In the genomic region with DNA sequence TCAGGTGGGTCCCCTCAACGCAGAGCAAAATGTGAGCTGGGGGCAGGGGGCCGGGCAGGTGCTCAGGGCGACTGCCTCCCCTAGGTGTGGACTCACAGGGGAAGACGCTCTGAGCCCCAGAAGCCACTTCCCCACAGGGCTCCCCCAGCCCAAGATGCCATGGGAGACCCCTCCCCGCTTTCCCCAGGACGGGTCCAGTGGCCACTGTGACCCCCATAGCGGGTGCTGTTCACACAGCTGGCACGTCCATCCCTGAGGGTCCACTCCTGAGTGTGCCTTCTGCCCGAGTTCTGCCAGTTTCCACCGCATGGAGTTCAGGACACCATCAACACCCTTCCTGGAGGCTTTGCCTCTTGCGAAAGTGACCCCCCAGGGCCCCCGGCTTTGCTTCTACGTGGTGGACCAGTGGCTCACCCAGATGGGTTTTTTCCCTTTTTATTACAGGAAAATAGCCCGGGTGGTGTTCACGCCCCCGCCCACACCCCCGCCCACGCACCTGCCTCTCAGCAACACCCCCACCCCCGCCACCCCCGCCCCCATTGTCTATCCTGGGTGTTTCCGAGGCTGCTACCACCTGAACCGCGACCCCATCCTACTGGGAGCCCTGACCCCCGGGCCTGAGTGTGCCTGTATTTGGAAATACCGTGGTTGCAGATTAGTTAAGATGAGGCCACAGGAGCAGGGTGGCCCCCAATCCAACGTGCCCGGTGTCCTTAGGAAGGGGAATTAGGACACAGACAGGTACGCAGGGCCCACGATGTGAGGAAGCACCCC, we compare ENCODE assay signal across 8 cellular contexts. TPM values are rescaled to one million over a fixed set of nuclear protein-coding genes. Genes with fewer than 3 reads are reported as not detected.
DNase-seq lines count a peak whose midpoint lies in the region; ATAC-seq and TF ChIP-seq lines count a peak whose summit lies in the region.

No MANE protein-coding gene starts in this region.

- H3K27ac ChIP-seq in CD4-positive, alpha-beta T cell (ENCODE audit: low read depth, low read length), result peak overlapping the region; percentile 89
- no peak overlapping the region for H3K27ac ChIP-seq in MM.1S (ENCODE audit: low read length)
- no peak overlapping the region for H3K27ac ChIP-seq in neuronal stem cell (replicated peaks; ENCODE audit: low read length)

- POLR2A ChIA-PET in CD4-positive, alpha-beta T cell (lab: Charles Lee), result interaction anchor here (0.8 to 3.2 kb wide), 16 partner anchors 10 to 773 kb away, joined by 3 to 79 read pairs (median 5); a partner anchor contains a TSS

- peak overlapping the region; percentile 82 for H2BK5ac ChIP-seq in neuronal stem cell (ENCODE audit: low read length)

- peak; percentile 4 for ATAC-seq in CD4-positive, alpha-beta T cell (ENCODE audit: poor library complexity)
- ATAC-seq in activated naive CD4-positive, alpha-beta T cell treated with anti-CD3 and anti-CD28 coated beads, Interleukin-2, amount 50 U/mL, for 72 hours, result peak; percentile 8 to 16
- ATAC-seq in HG03520 (IDR thresholded peaks at IDR 0.05; ENCODE audit: unreplicated experiment), result no peak
- ATAC-seq in GM18502 (IDR thresholded peaks at IDR 0.05; ENCODE audit: poor library complexity, unreplicated experiment), result no peak
- ATAC-seq in HG02610 (IDR thresholded peaks at IDR 0.05; ENCODE audit: unreplicated experiment), result no peak

- no peaks in the 10 kb centered on the region for H3K9me3 Mint-ChIP-seq in CD4-positive, alpha-beta T cell
- no peaks in the 10 kb centered on the region for H3K9me3 Mint-ChIP-seq in activated naive CD4-positive, alpha-beta T cell treated with anti-CD3 and anti-CD28 coated beads, Interleukin-2, amount 50 U/mL, for 72 hours

- peak overlapping the region; percentile 72 for H2BK120ac ChIP-seq in neuronal stem cell (ENCODE audit: low read depth, low read length)

- H3K9me2 ChIP-seq in MM.1S (replicated peaks; ENCODE audit: insufficient read depth, low read length), result no peaks in the 10 kb centered on the region

- TF ChIP-seq CTCF in CD4-positive, alpha-beta T cell (IDR thresholded peaks at IDR 0.05), result no peak
- no peak for TF ChIP-seq CTCF in MM.1S (IDR thresholded peaks at IDR 0.05; ENCODE audit: low read length)

- DNase-seq in CD4-positive, alpha-beta T cell, result peak in 3 of 10 experiments; percentile 10 to 29 (median 11)
- no peak for DNase-seq in MM.1S
- peak in 1 of 2 donors; percentile 63 for DNase-seq in activated naive CD4-positive, alpha-beta T cell treated with anti-CD3 and anti-CD28 coated beads, Interleukin-2, amount 50 U/mL, for 72 hours (ENCODE audit: low spot score in 2 of 2)
- no peak for DNase-seq in neuronal stem cell (ENCODE audit: low spot score)
- DNase-seq in H4 (ENCODE audit: low spot score), result no peak

- peak overlapping the region; percentile 22 for H2BK12ac ChIP-seq in neuronal stem cell (ENCODE audit: low read length)

- no peak overlapping the region for H3K14ac ChIP-seq in neuronal stem cell (ENCODE audit: low read length)

- no peaks in the 10 kb centered on the region for H3K79me2 ChIP-seq in MM.1S (ENCODE audit: low read length)

- no peaks in the 10 kb centered on the region for H4K20me1 ChIP-seq in MM.1S (ENCODE audit: insufficient read depth, low read length)

- peak overlapping the region; percentile 91 for H3K18ac ChIP-seq in neuronal stem cell (ENCODE audit: low read length)

- no peaks in the 10 kb centered on the region for H3K36me3 Mint-ChIP-seq in CD4-positive, alpha-beta T cell (ENCODE audit: low read depth)
- no peaks in the 10 kb centered on the region for H3K36me3 Mint-ChIP-seq in activated naive CD4-positive, alpha-beta T cell treated with anti-CD3 and anti-CD28 coated beads, Interleukin-2, amount 50 U/mL, for 72 hours

- H3K4me2 ChIP-seq in MM.1S (ENCODE audit: low read depth, low read length) (peak overlapping the region; percentile 100), neuronal stem cell (ENCODE audit: insufficient read depth, low read length, poor library complexity, severe bottlenecking) (no peak overlapping the region)

- CTCF ChIA-PET in CD4-positive, alpha-beta T cell (lab: Charles Lee), result interaction anchor here (1.3 to 1.5 kb wide), 3 partner anchors 14 to 53 kb away, joined by 3 to 8 read pairs (median 4); a partner anchor contains a TSS

- H4K91ac ChIP-seq in neuronal stem cell (ENCODE audit: low read depth, low read length, poor library complexity), result no peak overlapping the region

- no peaks in the 10 kb centered on the region for H3K79me1 ChIP-seq in neuronal stem cell (ENCODE audit: low read depth, low read length)

- no peak overlapping the region for H4K8ac ChIP-seq in neuronal stem cell (ENCODE audit: low read depth, low read length)

- intact Hi-C loops in CD4-positive, alpha-beta T cell (cut with DNase I, micrococcal nuclease), result loop anchor here (1.0 to 2.0 kb wide), 3 partner anchors 14 to 53 kb away; a partner anchor contains a TSS

- H3K9ac ChIP-seq in MM.1S (ENCODE audit: low read length) (peak overlapping the region; percentile 13; the same call in 1 of the 2 replicates), neuronal stem cell (ENCODE audit: low read depth, low read length, poor library complexity) (peak overlapping the region; percentile 12)

- WGBS in neuronal stem cell (ENCODE audit: extremely low coverage in 2 of 2, insufficient read length in 2 of 2, insufficient replicate concordance in 1 of 2), 2 donors, result no CpG with 5 or more reads among the region's 29 CpGs

- H3K27me3 ChIP-seq in CD4-positive, alpha-beta T cell (ENCODE audit: control insufficient read depth, insufficient read depth, low read length), result no peaks in the 10 kb centered on the region
- H3K27me3 ChIP-seq in MM.1S (replicated peaks; ENCODE audit: insufficient read depth, low read length), result peaks cover 70% of the 10 kb centered on the region
- peaks cover 0 to 9% (median 0%) of the 10 kb centered on the region in 3 experiments for H3K27me3 ChIP-seq in neuronal stem cell (ENCODE audit: control insufficient read depth in 3 of 3, insufficient read depth in 3 of 3, low read depth in 1 of 3, low read length in 3 of 3)

- peak overlapping the region; percentile 77 for H2AFZ ChIP-seq in MM.1S (ENCODE audit: low read length)
- peak overlapping the region; percentile 88 for H2AFZ ChIP-seq in neuronal stem cell (ENCODE audit: low read length)

- no peak overlapping the region for H3K23ac ChIP-seq in neuronal stem cell (ENCODE audit: low read depth, low read length, poor library complexity)

- H3K27me3 Mint-ChIP-seq in CD4-positive, alpha-beta T cell, result no peaks in the 10 kb centered on the region

- H3K4me1 ChIP-seq in MM.1S (ENCODE audit: low read length), result peaks cover 21% of the 10 kb centered on the region
- peaks cover 7 to 11% of the 10 kb centered on the region in 2 donors for H3K4me1 ChIP-seq in neuronal stem cell (ENCODE audit: control insufficient read depth in 2 of 2, insufficient read depth in 1 of 2, low read depth in 1 of 2, low read length in 2 of 2)

- peaks cover 5% of the 10 kb centered on the region; the same call in 1 of the 2 replicates for H3F3A ChIP-seq in MM.1S (ENCODE audit: insufficient read depth, low read length)

- H3K9me3 ChIP-seq in CD4-positive, alpha-beta T cell (ENCODE audit: control insufficient read depth, low read length), result no peaks in the 10 kb centered on the region
- H3K9me3 ChIP-seq in MM.1S (replicated peaks; ENCODE audit: insufficient read depth, low read length), result no peaks in the 10 kb centered on the region
- H3K9me3 ChIP-seq in neuronal stem cell (replicated peaks in 1 of 2; ENCODE audit: control insufficient read depth in 2 of 2, insufficient read depth in 1 of 2, low read depth in 1 of 2, low read length in 2 of 2), result no peaks in the 10 kb centered on the region

- peak overlapping the region; percentile 90 for H3K4me3 Mint-ChIP-seq in CD4-positive, alpha-beta T cell

- peak overlapping the region; percentile 92 for H3K27ac Mint-ChIP-seq in CD4-positive, alpha-beta T cell
- peak overlapping the region; percentile 94 to 95 for H3K27ac Mint-ChIP-seq in activated naive CD4-positive, alpha-beta T cell treated with anti-CD3 and anti-CD28 coated beads, Interleukin-2, amount 50 U/mL, for 72 hours

- peak overlapping the region; percentile 94 for H2AK5ac ChIP-seq in neuronal stem cell (ENCODE audit: low read depth, low read length)

- peaks cover 30% of the 10 kb centered on the region for H3K4me1 Mint-ChIP-seq in CD4-positive, alpha-beta T cell (ENCODE audit: low read depth)

- no peak overlapping the region for H3K4ac ChIP-seq in neuronal stem cell (ENCODE audit: low read length)

- peak overlapping the region; percentile 89 for H2BK15ac ChIP-seq in neuronal stem cell (ENCODE audit: low read length)

- H3K4me3 ChIP-seq in MM.1S (ENCODE audit: low read length) (peak overlapping the region; percentile 54), neuronal stem cell (ENCODE audit: low read length in 2 of 2) (no peak overlapping the region)

- H3K36me3 ChIP-seq in MM.1S (replicated peaks; ENCODE audit: insufficient read depth, low read length), result no peaks in the 10 kb centered on the region
- H3K36me3 ChIP-seq in neuronal stem cell (replicated peaks in 1 of 2; ENCODE audit: control insufficient read depth in 2 of 2, insufficient read depth in 2 of 2, low read length in 2 of 2), result no peaks in the 10 kb centered on the region

RNA-seq across cellular contexts. Expression of a gene that starts 32.0 kb away (rescaled TPM):
- total RNA-seq in CD4-positive, alpha-beta T cell, result 1 to 10 TPM; 6.8 to 7.2 TPM
- total RNA-seq in activated naive CD4-positive, alpha-beta T cell treated with anti-CD3 and anti-CD28 coated beads, Interleukin-2, amount 50 U/mL, for 72 hours, result 10 to 100 TPM in 1 of 2 donors, 1 to 10 TPM in 1; 9.2 to 19.9 TPM
- 0.50 TPM for polyA plus RNA-seq in neuronal stem cell (2013, experiment 1 of 2)
- polyA plus RNA-seq in neuronal stem cell (2013, experiment 2 of 2), result 0.48 TPM
- 0.82 and 1.4 TPM in 2 replicates for total RNA-seq in H4 (2014; rRNA removed; shearing (Covaris generic))

RNA-seq across cellular contexts. Expression of a gene that starts 46.2 kb away (rescaled TPM):
- 10 to 100 TPM; 84.4 to 96.4 TPM for total RNA-seq in CD4-positive, alpha-beta T cell
- total RNA-seq in activated naive CD4-positive, alpha-beta T cell treated with anti-CD3 and anti-CD28 coated beads, Interleukin-2, amount 50 U/mL, for 72 hours, result 10 to 100 TPM; 32.5 to 34.1 TPM
- 28.4 TPM for polyA plus RNA-seq in neuronal stem cell (2013, experiment 1 of 2)
- 27.9 TPM for polyA plus RNA-seq in neuronal stem cell (2013, experiment 2 of 2)
- 42.0 and 50.6 TPM in 2 replicates for total RNA-seq in H4 (2014; rRNA removed; shearing (Covaris generic))

RNA-seq across cellular contexts. Expression of a gene that starts 52.8 kb away (rescaled TPM):
- 10 to 100 TPM; 47.7 to 51.8 TPM for total RNA-seq in CD4-positive, alpha-beta T cell
- total RNA-seq in activated naive CD4-positive, alpha-beta T cell treated with anti-CD3 and anti-CD28 coated beads, Interleukin-2, amount 50 U/mL, for 72 hours, result 10 to 100 TPM; 18.8 to 20.7 TPM
- polyA plus RNA-seq in neuronal stem cell (2013, experiment 1 of 2), result 8.7 TPM
- 8.9 TPM for polyA plus RNA-seq in neuronal stem cell (2013, experiment 2 of 2)
- total RNA-seq in H4 (2014; rRNA removed; shearing (Covaris generic)), result 8.3 and 10.2 TPM in 2 replicates

Comparison
In these comparisons a context has a peak if more than half of its experiments do, and no peak if none do; other contexts are left out.
1. ATAC-seq: peak in CD4-positive, alpha-beta T cell (single experiment) and activated naive CD4-positive, alpha-beta T cell treated with anti-CD3 and anti-CD28 coated beads, Interleukin-2, amount 50 U/mL, for 72 hours (2 of 2); none in HG03520 (single experiment), GM18502 (single experiment) and HG02610 (single experiment).